In genomic region chr2:121521359-121521758, GRCh38 we compare ENCODE assay signal across 1 cellular context.
TF ChIP-seq lines count a peak whose summit lies in the region.

No MANE protein-coding gene starts in this region.

TF ChIP-seq in IMR-90, 13 proteins besides CTCF, POLR2A, EP300 and RAD21 (continued from another document):
- TF ChIP-seq BHLHE40 (IDR thresholded peaks at IDR 0.05; ENCODE audit: low read depth, low read length): no peak
- TF ChIP-seq CEBPB (IDR thresholded peaks at IDR 0.05; ENCODE audit: low read depth, low read length): no peak
- no peak for TF ChIP-seq MXI1 (IDR thresholded peaks at IDR 0.05; ENCODE audit: borderline replicate concordance, low read depth, low read length)
- TF ChIP-seq CHD1 (IDR thresholded peaks at IDR 0.05; ENCODE audit: low read depth, low read length): no peak
- TF ChIP-seq RFX5 (IDR thresholded peaks at IDR 0.05; ENCODE audit: low read depth, low read length): no peak
- TF ChIP-seq RCOR1 (IDR thresholded peaks at IDR 0.05; ENCODE audit: insufficient replicate concordance, low read length): no peak
- no peak for TF ChIP-seq FOS (IDR thresholded peaks at IDR 0.05; ENCODE audit: low read depth, low read length)
